In the genomic region with DNA sequence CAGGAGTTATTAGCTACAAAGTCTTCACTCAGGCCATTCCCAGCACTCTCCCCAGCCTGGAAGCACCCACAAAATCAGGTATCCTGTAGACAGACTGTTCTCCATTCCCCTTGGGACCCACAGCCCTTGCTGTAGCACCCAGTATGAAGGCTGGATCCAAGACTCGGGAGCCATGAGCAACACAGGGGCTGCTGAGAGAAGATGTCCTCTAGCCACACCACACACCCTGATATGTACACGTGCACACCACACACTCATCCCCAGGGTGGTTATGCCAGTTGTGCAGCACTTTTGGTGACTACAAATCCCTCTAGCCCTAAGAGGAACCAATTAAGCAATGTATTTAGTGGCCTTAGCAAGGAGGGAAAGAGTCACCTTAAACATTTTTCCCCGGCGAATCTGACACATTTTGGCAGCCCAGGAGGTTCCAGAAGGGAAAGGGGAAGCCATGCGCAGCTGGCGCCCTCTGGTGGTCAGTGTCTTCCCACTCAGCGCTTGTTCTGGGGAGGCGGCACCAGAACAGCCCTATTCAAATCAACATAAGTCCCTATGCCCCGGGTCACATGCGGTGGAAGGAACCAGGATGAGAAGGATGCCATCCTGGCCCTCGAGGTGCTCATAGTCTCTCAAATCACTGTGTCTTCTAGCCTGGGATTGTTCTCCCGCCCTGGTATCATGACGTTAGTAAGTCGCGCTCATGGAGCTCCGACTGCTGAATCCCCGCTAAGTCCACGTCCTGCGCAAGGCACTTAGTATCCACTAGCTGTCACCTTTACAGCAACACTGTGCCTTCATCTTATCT, we compare ENCODE assay signal across 1 cellular context.
TF ChIP-seq lines count a peak whose summit lies in the region.

No MANE protein-coding gene starts in this region.

TF ChIP-seq in IMR-90, 13 proteins besides CTCF, POLR2A, EP300 and RAD21 (continued from another document):
- TF ChIP-seq ELK1 (IDR thresholded peaks at IDR 0.05; ENCODE audit: borderline replicate concordance, low read depth, low read length) (no peak), FOS (IDR thresholded peaks at IDR 0.05; ENCODE audit: low read depth, low read length) (no peak), SMC3 (IDR thresholded peaks at IDR 0.05; ENCODE audit: low read depth, low read length) (peak; percentile 84), RFX5 (IDR thresholded peaks at IDR 0.05; ENCODE audit: low read depth, low read length) (no peak)
